Comparison of ENCODE assay signal across 1 cellular context in genomic region chr1:208868554-208868953, GRCh38.
TF ChIP-seq lines count a peak whose summit lies in the region.

No MANE protein-coding gene starts in this region.

TF ChIP-seq in HepG2, 621 proteins besides CTCF, POLR2A, EP300 and RAD21 (continued from another document):
- TF ChIP-seq, protein P1, sequence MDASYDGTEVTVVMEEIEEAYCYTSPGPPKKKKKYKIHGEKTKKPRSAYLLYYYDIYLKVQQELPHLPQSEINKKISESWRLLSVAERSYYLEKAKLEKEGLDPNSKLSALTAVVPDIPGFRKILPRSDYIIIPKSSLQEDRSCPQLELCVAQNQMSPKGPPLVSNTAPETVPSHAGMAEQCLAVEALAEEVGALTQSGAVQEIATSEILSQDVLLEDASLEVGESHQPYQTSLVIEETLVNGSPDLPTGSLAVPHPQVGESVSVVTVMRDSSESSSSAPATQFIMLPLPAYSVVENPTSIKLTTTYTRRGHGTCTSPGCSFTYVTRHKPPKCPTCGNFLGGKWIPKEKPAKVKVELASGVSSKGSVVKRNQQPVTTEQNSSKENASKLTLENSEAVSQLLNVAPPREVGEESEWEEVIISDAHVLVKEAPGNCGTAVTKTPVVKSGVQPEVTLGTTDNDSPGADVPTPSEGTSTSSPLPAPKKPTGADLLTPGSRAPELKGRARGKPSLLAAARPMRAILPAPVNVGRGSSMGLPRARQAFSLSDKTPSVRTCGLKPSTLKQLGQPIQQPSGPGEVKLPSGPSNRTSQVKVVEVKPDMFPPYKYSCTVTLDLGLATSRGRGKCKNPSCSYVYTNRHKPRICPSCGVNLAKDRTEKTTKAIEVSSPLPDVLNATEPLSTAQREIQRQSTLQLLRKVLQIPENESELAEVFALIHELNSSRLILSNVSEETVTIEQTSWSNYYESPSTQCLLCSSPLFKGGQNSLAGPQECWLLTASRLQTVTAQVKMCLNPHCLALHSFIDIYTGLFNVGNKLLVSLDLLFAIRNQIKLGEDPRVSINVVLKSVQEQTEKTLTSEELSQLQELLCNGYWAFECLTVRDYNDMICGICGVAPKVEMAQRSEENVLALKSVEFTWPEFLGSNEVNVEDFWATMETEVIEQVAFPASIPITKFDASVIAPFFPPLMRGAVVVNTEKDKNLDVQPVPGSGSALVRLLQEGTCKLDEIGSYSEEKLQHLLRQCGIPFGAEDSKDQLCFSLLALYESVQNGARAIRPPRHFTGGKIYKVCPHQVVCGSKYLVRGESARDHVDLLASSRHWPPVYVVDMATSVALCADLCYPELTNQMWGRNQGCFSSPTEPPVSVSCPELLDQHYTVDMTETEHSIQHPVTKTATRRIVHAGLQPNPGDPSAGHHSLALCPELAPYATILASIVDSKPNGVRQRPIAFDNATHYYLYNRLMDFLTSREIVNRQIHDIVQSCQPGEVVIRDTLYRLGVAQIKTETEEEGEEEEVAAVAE (CRISPR knock-in tag; IDR thresholded peaks at IDR 0.05; ENCODE audit: borderline replicate concordance), result no peak
- TF ChIP-seq, protein P2, sequence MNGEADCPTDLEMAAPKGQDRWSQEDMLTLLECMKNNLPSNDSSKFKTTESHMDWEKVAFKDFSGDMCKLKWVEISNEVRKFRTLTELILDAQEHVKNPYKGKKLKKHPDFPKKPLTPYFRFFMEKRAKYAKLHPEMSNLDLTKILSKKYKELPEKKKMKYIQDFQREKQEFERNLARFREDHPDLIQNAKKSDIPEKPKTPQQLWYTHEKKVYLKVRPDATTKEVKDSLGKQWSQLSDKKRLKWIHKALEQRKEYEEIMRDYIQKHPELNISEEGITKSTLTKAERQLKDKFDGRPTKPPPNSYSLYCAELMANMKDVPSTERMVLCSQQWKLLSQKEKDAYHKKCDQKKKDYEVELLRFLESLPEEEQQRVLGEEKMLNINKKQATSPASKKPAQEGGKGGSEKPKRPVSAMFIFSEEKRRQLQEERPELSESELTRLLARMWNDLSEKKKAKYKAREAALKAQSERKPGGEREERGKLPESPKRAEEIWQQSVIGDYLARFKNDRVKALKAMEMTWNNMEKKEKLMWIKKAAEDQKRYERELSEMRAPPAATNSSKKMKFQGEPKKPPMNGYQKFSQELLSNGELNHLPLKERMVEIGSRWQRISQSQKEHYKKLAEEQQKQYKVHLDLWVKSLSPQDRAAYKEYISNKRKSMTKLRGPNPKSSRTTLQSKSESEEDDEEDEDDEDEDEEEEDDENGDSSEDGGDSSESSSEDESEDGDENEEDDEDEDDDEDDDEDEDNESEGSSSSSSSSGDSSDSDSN (CRISPR knock-in tag; IDR thresholded peaks at IDR 0.05), result no peak
- no peak for TF ChIP-seq KLF12 (CRISPR knock-in tag; IDR thresholded peaks at IDR 0.05; ENCODE audit: borderline replicate concordance)
- no peak for TF ChIP-seq RFX5 (IDR thresholded peaks at IDR 0.05; ENCODE audit: low read depth, low read length)
- TF ChIP-seq ZNF747 (CRISPR knock-in tag; IDR thresholded peaks at IDR 0.05; ENCODE audit: borderline replicate concordance), result no peak
- TF ChIP-seq, protein P3, sequence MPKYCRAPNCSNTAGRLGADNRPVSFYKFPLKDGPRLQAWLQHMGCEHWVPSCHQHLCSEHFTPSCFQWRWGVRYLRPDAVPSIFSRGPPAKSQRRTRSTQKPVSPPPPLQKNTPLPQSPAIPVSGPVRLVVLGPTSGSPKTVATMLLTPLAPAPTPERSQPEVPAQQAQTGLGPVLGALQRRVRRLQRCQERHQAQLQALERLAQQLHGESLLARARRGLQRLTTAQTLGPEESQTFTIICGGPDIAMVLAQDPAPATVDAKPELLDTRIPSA (CRISPR knock-in tag; IDR thresholded peaks at IDR 0.05; ENCODE audit: borderline replicate concordance), result no peak
- no peak for TF ChIP-seq NKX3-1 (CRISPR knock-in tag; IDR thresholded peaks at IDR 0.05)
- TF ChIP-seq ZNF879 (CRISPR knock-in tag; IDR thresholded peaks at IDR 0.05), result no peak
- no peak for TF ChIP-seq FOXA1 (IDR thresholded peaks at IDR 0.05)
- TF ChIP-seq FOXA1 (CRISPR knock-in tag; IDR thresholded peaks at IDR 0.05), result no peak
- TF ChIP-seq PHF20 (CRISPR knock-in tag; IDR thresholded peaks at IDR 0.05), result no peak
- TF ChIP-seq TARDBP (CRISPR knock-in tag; IDR thresholded peaks at IDR 0.05), result no peak
- no peak for TF ChIP-seq MAZ (IDR thresholded peaks at IDR 0.05; ENCODE audit: borderline replicate concordance, low read depth, low read length)
- no peak for TF ChIP-seq MAZ (CRISPR knock-in tag; IDR thresholded peaks at IDR 0.05; ENCODE audit: low read depth)
- no peak for TF ChIP-seq STAT5B (CRISPR knock-in tag; IDR thresholded peaks at IDR 0.05)
- TF ChIP-seq, protein P4, sequence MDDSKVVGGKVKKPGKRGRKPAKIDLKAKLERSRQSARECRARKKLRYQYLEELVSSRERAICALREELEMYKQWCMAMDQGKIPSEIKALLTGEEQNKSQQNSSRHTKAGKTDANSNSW (CRISPR knock-in tag; IDR thresholded peaks at IDR 0.05; ENCODE audit: borderline replicate concordance), result no peak
- no peak for TF ChIP-seq ATM (IDR thresholded peaks at IDR 0.05; ENCODE audit: borderline replicate concordance)
TF ChIP-seq in HepG2: peak in this region for 0.
